Comparison of ENCODE assay signal across 3 cellular contexts in the genomic region with DNA sequence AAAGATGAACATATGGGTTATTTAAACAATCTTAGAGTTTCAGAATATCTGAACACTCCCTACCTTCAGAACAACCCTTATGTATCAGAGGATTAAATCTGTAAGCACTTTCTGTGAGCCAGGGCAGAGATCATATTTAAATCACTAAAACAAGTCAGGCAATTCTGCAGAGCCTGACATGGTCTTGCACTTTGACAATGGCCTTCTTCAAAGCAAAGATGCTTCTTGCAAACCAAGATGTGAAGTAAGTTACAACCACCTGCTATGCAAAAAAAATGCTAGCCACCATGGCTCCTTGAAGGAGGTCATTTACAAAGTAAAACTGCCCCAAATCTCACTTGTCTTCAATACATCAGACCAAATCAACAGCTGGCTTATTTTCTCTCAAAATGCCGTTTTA.
TF ChIP-seq lines count a peak whose summit lies in the region.

No MANE protein-coding gene starts in this region.

TF ChIP-seq in SK-N-SH, 30 proteins besides CTCF, POLR2A, EP300 and RAD21:
- TF ChIP-seq, protein P1, sequence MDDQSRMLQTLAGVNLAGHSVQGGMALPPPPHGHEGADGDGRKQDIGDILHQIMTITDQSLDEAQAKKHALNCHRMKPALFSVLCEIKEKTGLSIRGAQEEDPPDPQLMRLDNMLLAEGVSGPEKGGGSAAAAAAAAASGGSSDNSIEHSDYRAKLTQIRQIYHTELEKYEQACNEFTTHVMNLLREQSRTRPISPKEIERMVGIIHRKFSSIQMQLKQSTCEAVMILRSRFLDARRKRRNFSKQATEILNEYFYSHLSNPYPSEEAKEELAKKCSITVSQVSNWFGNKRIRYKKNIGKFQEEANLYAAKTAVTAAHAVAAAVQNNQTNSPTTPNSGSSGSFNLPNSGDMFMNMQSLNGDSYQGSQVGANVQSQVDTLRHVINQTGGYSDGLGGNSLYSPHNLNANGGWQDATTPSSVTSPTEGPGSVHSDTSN (IDR thresholded peaks at IDR 0.05) = no peak
- no peak for TF ChIP-seq FOXJ3 (CRISPR knock-in tag; IDR thresholded peaks at IDR 0.05)
- no peak for TF ChIP-seq SIN3A (IDR thresholded peaks at IDR 0.05; ENCODE audit: borderline replicate concordance, low read depth, low read length)

TF ChIP-seq in SK-N-SH treated with all-trans-retinoic acid at 6 μM for 48 hours, 23 proteins besides CTCF, POLR2A, EP300 and RAD21:
- TF ChIP-seq PPARA (CRISPR knock-in tag; IDR thresholded peaks at IDR 0.05; ENCODE audit: borderline replicate concordance) (no peak), TOX (CRISPR knock-in tag; IDR thresholded peaks at IDR 0.05; ENCODE audit: borderline replicate concordance) (no peak), RARB (CRISPR knock-in tag; IDR thresholded peaks at IDR 0.05) (no peak), ARNTL (CRISPR knock-in tag; IDR thresholded peaks at IDR 0.05; ENCODE audit: borderline replicate concordance, low read depth) (no peak)

TF ChIP-seq in endothelial cell of umbilical vein, 7 proteins besides CTCF, POLR2A, EP300 and RAD21:
- TF ChIP-seq, protein P2, sequence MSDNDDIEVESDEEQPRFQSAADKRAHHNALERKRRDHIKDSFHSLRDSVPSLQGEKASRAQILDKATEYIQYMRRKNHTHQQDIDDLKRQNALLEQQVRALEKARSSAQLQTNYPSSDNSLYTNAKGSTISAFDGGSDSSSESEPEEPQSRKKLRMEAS (IDR thresholded peaks at IDR 0.05; ENCODE audit: insufficient read depth, insufficient read length) = no peak
- TF ChIP-seq JUN (IDR thresholded peaks at IDR 0.05; ENCODE audit: borderline replicate concordance, insufficient read depth, insufficient read length, low read depth) = no peak
- no peak for TF ChIP-seq MYC (IDR thresholded peaks at IDR 0.05; ENCODE audit: low read depth, low read length)
- no peak for TF ChIP-seq FOS (IDR thresholded peaks at IDR 0.05; ENCODE audit: borderline replicate concordance, insufficient read depth, low read length)
- TF ChIP-seq POLR2AphosphoS5 (IDR thresholded peaks at IDR 0.05; ENCODE audit: insufficient read depth, low read depth, low read length) = no peak
